Comparison of ENCODE assay signal across 9 cellular contexts in genomic region chrX:140733766-140734342, GRCh38. TPM values are rescaled to one million over a fixed set of nuclear protein-coding genes. Genes with fewer than 3 reads are reported as not detected.
DNase-seq lines count a peak whose midpoint lies in the region; ATAC-seq, FAIRE-seq and TF ChIP-seq lines count a peak whose summit lies in the region.
"Had no signal": no experiment of that assay in that cellular context is flagged by ENCODE, and none has a peak within 500 bp of the region (broad histone marks: within the 10 kb centered on the region; RNA-seq: fewer than 3 reads in every experiment).

No MANE protein-coding gene starts in this region.

- in situ Hi-C loops in brain microvascular endothelial cell (cut with HindIII; ENCODE audit: low pct_ligation_motif_present, low sequenced_read_pairs): no loop called here

- H3K36me3 ChIP-seq in BE2C (peaks cover 4% of the 10 kb centered on the region), brain microvascular endothelial cell (replicated peaks) (no peaks in the 10 kb centered on the region)

- no peak overlapping the region for H3K4me3 ChIP-seq in BE2C (ENCODE audit: low read depth, low read length)
- no peak overlapping the region for H3K4me3 ChIP-seq in brain microvascular endothelial cell (ENCODE audit: low read depth, low read length)

- no peaks in the 10 kb centered on the region for H3K4me1 ChIP-seq in BE2C

- no peak for TF ChIP-seq POLR2A in GM12891 (IDR thresholded peaks at IDR 0.05; ENCODE audit: low read depth, low read length)

- peak; percentile 87 for FAIRE-seq in GM12891 (lab: Jason Lieb, UNC)

- TF ChIP-seq CTCF in BE2C (IDR thresholded peaks at IDR 0.05; ENCODE audit: low read depth, low read length) (peak; percentile 76), brain microvascular endothelial cell (IDR thresholded peaks at IDR 0.05; ENCODE audit: low read depth, low read length, missing control alignments) (peak; percentile 86)

- ATAC-seq in HG02884 (IDR thresholded peaks at IDR 0.05; ENCODE audit: unreplicated experiment) (peak; percentile 90), left colon (peak; percentile 59), GM21737 (IDR thresholded peaks at IDR 0.05; ENCODE audit: unreplicated experiment) (no peak)

- peak; percentile 26 for DNase-seq in BE2C
- DNase-seq in GM12891 (ENCODE audit: insufficient read length, low spot score): no peak
- DNase-seq in NCI-H345 (lab: John Stamatoyannopoulos, UW): peak; percentile 24
- DNase-seq in brain microvascular endothelial cell: peak; percentile 25
- no peak for DNase-seq in left colon
- DNase-seq in KG1 (lab: John Stamatoyannopoulos, UW): no peak
- DNase-seq: naive B cell had no signal

- H3K9me3 ChIP-seq in BE2C: no peaks in the 10 kb centered on the region

- no peaks in the 10 kb centered on the region for H3K27me3 ChIP-seq in BE2C
- H3K27me3 ChIP-seq in brain microvascular endothelial cell (replicated peaks): no peaks in the 10 kb centered on the region

- no peak overlapping the region for H3K27ac ChIP-seq in brain microvascular endothelial cell

- intact Hi-C loops in left colon (cut with DNase I, micrococcal nuclease): no loop called here

TF ChIP-seq in GM12891, 5 proteins besides CTCF, POLR2A, EP300 and RAD21:
- TF ChIP-seq SPI1 (IDR thresholded peaks at IDR 0.05; ENCODE audit: low read depth, low read length) (no peak), TAF1 (IDR thresholded peaks at IDR 0.05; ENCODE audit: low read depth, low read length) (no peak), POLR2AphosphoS5 (IDR thresholded peaks at IDR 0.05; ENCODE audit: low read depth, low read length) (no peak), PAX5 (IDR thresholded peaks at IDR 0.05; ENCODE audit: insufficient read depth, low read length, severe bottlenecking) (no peak), POU2F2 (IDR thresholded peaks at IDR 0.05; ENCODE audit: low read depth, low read length) (no peak)
TF ChIP-seq in GM12891: peak in this region for 0.

RNA-seq across cellular contexts. Expression of gene LINC00632, which starts 24.3 kb away (rescaled TPM):
- 40.0 TPM for polyA plus RNA-seq in BE2C (2012; ENCODE audit: insufficient read depth, insufficient read length, low read depth)
- 0.04 TPM for polyA plus RNA-seq in GM12891 (2012; ENCODE audit: low read depth, missing spikeins)
- total RNA-seq in left colon: 10 to 100 TPM; 32.1 to 72.8 TPM

Comparison
In these comparisons a context has a peak if more than half of its experiments do, and no peak if none do; other contexts are left out.
1. DNase-seq: peak in BE2C (single experiment), NCI-H345 (single experiment) and brain microvascular endothelial cell (single experiment); none in GM12891 (single experiment), left colon (0 of 2) and KG1 (single experiment).